Comparison of ENCODE assay signal across 10 cellular contexts in genomic region chr6:42405025-42405424, GRCh38. TPM values are rescaled to one million over a fixed set of nuclear protein-coding genes. Genes with fewer than 3 reads are reported as not detected.
DNase-seq lines count a peak whose midpoint lies in the region; FAIRE-seq and TF ChIP-seq lines count a peak whose summit lies in the region.
"Had no signal": no experiment of that assay in that cellular context is flagged by ENCODE, and none has a peak within 500 bp of the region (broad histone marks: within the 10 kb centered on the region; RNA-seq: fewer than 3 reads in every experiment).

No MANE protein-coding gene starts in this region.

- intact Hi-C loops in kidney (cut with DNase I), result no loop called here

- FAIRE-seq in kidney (lab: Jason Lieb, UNC), result no peak

- CTCF ChIA-PET in AG04450 (lab: Charles Lee), result interaction anchor here (0.6 to 6.0 kb wide), 3 partner anchors 44 to 142 kb away, joined by 3 to 28 read pairs (median 5); no protein-coding TSS in a partner anchor

- DNase-seq in AG04450 (ENCODE audit: low read depth, low spot score) (peak; percentile 49), HT1080 (ENCODE audit: low read depth) (peak; percentile 57), choroid plexus epithelial cell (ENCODE audit: low read depth) (peak; percentile 37), kidney tubule cell (ENCODE audit: low spot score) (peak; percentile 10), SIG-M5 treated with dmso at 0.1 percent for 504 hours (lab: John Stamatoyannopoulos, UW; ENCODE audit: unreplicated experiment) (no peak), OCI-M1 (lab: John Stamatoyannopoulos, UW) (no peak), kidney (no peak)
- no peak for DNase-seq in stimulated activated CD4-positive, alpha-beta T cell treated with anti-CD3 and anti-CD28 coated beads, Interleukin-4, amount 100 ng/mL, for 24 hours
- DNase-seq: DMS53, nephron progenitor cell had no signal

- POLR2A ChIA-PET in AG04450 (lab: Yijun Ruan, JAX), result no interaction called here

- H3K27me3 ChIP-seq in AG04450 (ENCODE audit: control insufficient read depth, insufficient read depth, low read length), result no peaks in the 10 kb centered on the region

- peaks cover 0 to 2% of the 10 kb centered on the region in 2 donors for H3K4me1 ChIP-seq in kidney (ENCODE audit: control insufficient read depth in 1 of 2, insufficient read depth in 1 of 2, low read depth in 1 of 2, low read length in 2 of 2)

- no peaks in the 10 kb centered on the region for H3K36me3 ChIP-seq in kidney (ENCODE audit: control insufficient read depth in 1 of 2, insufficient read depth in 2 of 2, low read length in 2 of 2)

- no peaks in the 10 kb centered on the region for H3K9me3 ChIP-seq in AG04450 (ENCODE audit: control insufficient read depth, insufficient read depth, low read length)
- no peaks in the 10 kb centered on the region for H3K9me3 ChIP-seq in kidney (ENCODE audit: control insufficient read depth in 1 of 2, low read length in 2 of 2)

- no peak for TF ChIP-seq CTCF in AG04450 (IDR thresholded peaks at IDR 0.05; ENCODE audit: low read depth, low read length)
- TF ChIP-seq CTCF in choroid plexus epithelial cell (conservative IDR thresholded peaks at IDR 0.05; ENCODE audit: low read depth, low read length), result no peak
- no peak for TF ChIP-seq CTCF in kidney (IDR thresholded peaks at IDR 0.05; ENCODE audit: borderline replicate concordance, extremely low read depth, insufficient read depth)

- H3K4me3 ChIP-seq in AG04450 (ENCODE audit: low read depth, low read length), result no peak overlapping the region
- H3K4me3 ChIP-seq in choroid plexus epithelial cell (ENCODE audit: low read depth, low read length), result no peak overlapping the region
- no peak overlapping the region for H3K4me3 ChIP-seq in kidney (ENCODE audit: low read length in 2 of 2)

- H3K9ac ChIP-seq in kidney (ENCODE audit: low read length in 2 of 2), result no peak overlapping the region

- H3K27ac ChIP-seq in AG04450 (ENCODE audit: low read depth, low read length) (peak overlapping the region; percentile 66), kidney (ENCODE audit: low read depth in 2 of 2, low read length in 2 of 2) (no peak overlapping the region)

RNA-seq across cellular contexts. Expression of gene TRERF1, which starts 46.7 kb away (rescaled TPM):
- polyA plus RNA-seq in AG04450 (2011; rRNA removed) (7.3 and 9.0 TPM in 2 replicates), kidney (ENCODE audit: insufficient read depth, low read depth, low replicate concordance) (1.5 TPM)
- 15.2 and 16.8 TPM in 2 replicates for polyA minus RNA-seq in AG04450 (2011; rRNA and poly(A)+ RNA removed)
- total RNA-seq in HT1080 (2014; rRNA removed; shearing (Covaris generic)), result 7.0 and 11.4 TPM in 2 replicates
- 9.0 and 11.7 TPM in 2 replicates for polyA plus RNA-seq in HT1080 (2015; cell fraction: cytosol; rRNA removed)
- 17.1 and 17.9 TPM in 2 replicates for polyA plus RNA-seq in HT1080 (2015; cell fraction: nucleus; rRNA removed)
- 8.4 TPM for total RNA-seq in kidney

Comparison
In these comparisons a context has a peak if more than half of its experiments do, and no peak if none do; other contexts are left out.
1. DNase-seq: peak in AG04450 (single experiment), HT1080 (single experiment), choroid plexus epithelial cell (single experiment) and kidney tubule cell (single experiment); none in SIG-M5 treated with dmso at 0.1 percent for 504 hours (single experiment), stimulated activated CD4-positive, alpha-beta T cell treated with anti-CD3 and anti-CD28 coated beads, Interleukin-4, amount 100 ng/mL, for 24 hours (single experiment), OCI-M1 (single experiment) and kidney (single experiment).